19 cellular contexts compared by ENCODE assay signal in the genomic region with DNA sequence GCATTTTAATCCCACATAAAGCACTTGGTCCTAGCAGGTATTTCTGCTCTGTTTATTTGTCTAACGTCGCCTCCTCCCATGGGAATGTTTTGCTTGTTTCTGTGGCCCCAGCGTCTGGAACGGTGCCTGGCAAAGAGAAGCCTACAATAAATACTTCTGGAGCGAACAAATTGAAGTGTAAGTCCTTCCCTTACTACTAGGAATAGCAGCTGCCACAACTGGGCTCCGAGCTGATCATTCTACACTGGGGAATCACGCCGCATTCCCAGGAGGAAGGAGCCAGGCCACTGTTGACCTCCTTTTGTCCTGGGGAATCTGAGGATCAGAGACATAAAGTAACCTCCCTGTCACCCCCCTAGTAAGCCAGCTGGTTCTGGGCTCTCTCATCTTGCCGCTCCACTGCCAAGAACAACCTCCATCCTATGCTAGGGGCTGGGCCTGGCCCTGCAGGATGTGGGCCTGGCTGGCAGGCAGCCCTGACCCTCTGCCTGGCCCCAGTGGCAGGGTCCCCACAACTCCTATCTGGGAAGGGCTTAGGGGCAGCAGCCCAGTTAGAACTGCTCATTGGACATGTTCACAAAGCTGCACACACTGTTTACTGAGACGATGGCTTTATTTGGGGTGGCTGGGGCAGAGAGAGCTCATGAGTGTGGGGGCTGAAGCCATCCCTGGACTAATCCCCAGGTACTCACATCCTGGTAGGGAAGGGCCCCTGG.
DNase-seq lines count a peak whose midpoint lies in the region; ATAC-seq lines count a peak whose summit lies in the region.
"Had no signal": no experiment of that assay in that cellular context is flagged by ENCODE, and none has a peak within 500 bp of the region (broad histone marks: within the 10 kb centered on the region; RNA-seq: fewer than 3 reads in every experiment).

No MANE protein-coding gene starts in this region.

- DNase-seq in DMS 273 (lab: John Stamatoyannopoulos, UW; ENCODE audit: unreplicated experiment) (peak; percentile 18), DMS 273 treated with DMSO at 0.1 percent for 48 hours (lab: John Stamatoyannopoulos, UW) (no peak), NCI-H1694 (lab: John Stamatoyannopoulos, UW) (peak; percentile 14), retina (peak; percentile 40), NCI-H2196 (lab: John Stamatoyannopoulos, UW; ENCODE audit: unreplicated experiment) (no peak), amniotic stem cell (lab: John Stamatoyannopoulos, UW) (no peak), COLO829 (ENCODE audit: low spot score) (no peak)
- DNase-seq: activated CD4-positive, alpha-beta T cell treated with anti-CD3 and anti-CD28 coated beads, Interleukin-2, amount 10 ng/mL, durations not matched to agents 24 days and 14 days; activated T-cell treated with anti-CD3 and anti-CD28 coated beads, Interleukin-2, amount 50 U/mL, for 1 hour; brain microvascular endothelial cell; C1 segment of cervical spinal cord; dermis blood vessel endothelial cell; DMS53; erythroblast; stimulated activated CD4-positive, alpha-beta T cell treated with anti-CD3 and anti-CD28 coated beads, Interleukin-15, amount 100 ng/mL, for 24 hours; stimulated activated naive CD4-positive, alpha-beta T cell treated with Interleukin-2 at 50 U/mL for 16 hours; trophoblast cell had no signal

- peak; percentile 37 for ATAC-seq in esophagus mucosa
- ATAC-seq: HepG2 had no signal

Comparison
In these comparisons a context has a peak if more than half of its experiments do, and no peak if none do; other contexts are left out.
1. DNase-seq: peak in DMS 273 (single experiment), NCI-H1694 (single experiment) and retina (single experiment); none in DMS 273 treated with DMSO at 0.1 percent for 48 hours (single experiment), NCI-H2196 (single experiment), amniotic stem cell (single experiment) and COLO829 (single experiment).